1 cellular context compared by ENCODE assay signal in genomic region chr7:158976849-158977593, GRCh38.
TF ChIP-seq lines count a peak whose summit lies in the region.

No MANE protein-coding gene starts in this region.

TF ChIP-seq in K562, 482 proteins besides CTCF, POLR2A, EP300 and RAD21 (continued from another document and continues in another):
- TF ChIP-seq RBBP5 (IDR thresholded peaks at IDR 0.05; ENCODE audit: borderline replicate concordance, insufficient read depth, low read length, poor library complexity, severe bottlenecking) (peak; percentile 26), CBFB (CRISPR knock-in tag; IDR thresholded peaks at IDR 0.05) (no peak), HNRNPLL (IDR thresholded peaks at IDR 0.05; ENCODE audit: low read depth, low read length, poor library complexity, severe bottlenecking) (peak; percentile 17), ZC3H8 (IDR thresholded peaks at IDR 0.05) (no peak), ZEB2 (IDR thresholded peaks at IDR 0.05) (peak; percentile 53; the same call in 1 of the 2 replicates), TFAP4 (CRISPR knock-in tag; IDR thresholded peaks at IDR 0.05; ENCODE audit: borderline replicate concordance) (peak; percentile 63; the same call in 1 of the 2 replicates), UBTF (IDR thresholded peaks at IDR 0.05; ENCODE audit: borderline replicate concordance in 1 of 2, low read depth in 2 of 2, low read length in 2 of 2) (0 out of 4 replicates have a peak, but pooled peaks of 1 of the 2 experiments have one; percentile 28), XRCC5 (IDR thresholded peaks at IDR 0.05; ENCODE audit: low read depth, low read length) (peak; percentile 92; the same call in 1 of the 2 replicates), ZBTB7A (IDR thresholded peaks at IDR 0.05; ENCODE audit: borderline replicate concordance, control insufficient read depth, low read depth, low read length) (peak; percentile 21; the same call in 1 of the 2 replicates), CTBP1 (IDR thresholded peaks at IDR 0.05; ENCODE audit: borderline replicate concordance) (peak; percentile 43; the same call in 1 of the 2 replicates), ZFX (CRISPR knock-in tag; IDR thresholded peaks at IDR 0.05) (no peak), ZNF384 (IDR thresholded peaks at IDR 0.05; ENCODE audit: low read depth, low read length) (peak; percentile 52; the same call in 1 of the 2 replicates), VEZF1 (CRISPR knock-in tag; IDR thresholded peaks at IDR 0.05) (peak; percentile 45), CBFA2T3 (IDR thresholded peaks at IDR 0.05) (no peak), TEAD1 (CRISPR knock-in tag; IDR thresholded peaks at IDR 0.05) (0 out of 4 replicates have a peak, but pooled peaks of 1 of the 2 experiments have one; percentile 41), PHF20 (IDR thresholded peaks at IDR 0.05; ENCODE audit: partially characterized antibody) (no peak), CXXC5 (CRISPR knock-in tag; IDR thresholded peaks at IDR 0.05) (peak; percentile 56; the same call in 1 of the 2 replicates), CHAMP1 (IDR thresholded peaks at IDR 0.05) (no peak), KLF16 (IDR thresholded peaks at IDR 0.05) (peak; percentile 65), HDAC1 (IDR thresholded peaks at IDR 0.05) (0 out of 4 replicates have a peak, but pooled peaks of 1 of the 2 experiments have one; percentile 46), MIER1 (IDR thresholded peaks at IDR 0.05; ENCODE audit: low read depth) (0 out of 2 replicates have a peak, but pooled peaks have one; percentile 44), BCL6 (CRISPR knock-in tag; IDR thresholded peaks at IDR 0.05) (no peak), MYC (IDR thresholded peaks at IDR 0.05; ENCODE audit: low read depth, low read length) (0 out of 2 replicates have a peak, but pooled peaks have one; percentile 55), MYC (CRISPR knock-in tag; IDR thresholded peaks at IDR 0.05; ENCODE audit: borderline replicate concordance, low read depth) (no peak), DMBX1 (CRISPR knock-in tag; IDR thresholded peaks at IDR 0.05; ENCODE audit: borderline replicate concordance) (0 out of 2 replicates have a peak, but pooled peaks have one; percentile 30), ETV1 (tag; conservative IDR thresholded peaks at IDR 0.05; ENCODE audit: low read depth) (peak; percentile 40), ZNF639 (CRISPR knock-in tag; conservative IDR thresholded peaks at IDR 0.05 in 1 of 2, IDR thresholded peaks at IDR 0.05 in 1 of 2) (0 out of 4 replicates have a peak, but pooled peaks of 1 of the 2 experiments have one; percentile 21), NONO (IDR thresholded peaks at IDR 0.05; ENCODE audit: low read depth in 2 of 2, low read length in 1 of 2) (peak in 1 of 2 experiments; percentile 25; a peak in 1 of 4 replicates), CREB1 (IDR thresholded peaks at IDR 0.05) (peak; percentile 80), CREB1 (CRISPR knock-in tag; IDR thresholded peaks at IDR 0.05) (peak; percentile 51; the same call in 1 of the 2 replicates), ZNF263 (CRISPR knock-in tag; IDR thresholded peaks at IDR 0.05; ENCODE audit: borderline replicate concordance) (peak; percentile 8; the same call in 1 of the 2 replicates), ATF4 (CRISPR knock-in tag; IDR thresholded peaks at IDR 0.05) (no peak), DEAF1 (CRISPR knock-in tag; IDR thresholded peaks at IDR 0.05) (peak; percentile 89), ATF3 (IDR thresholded peaks at IDR 0.05) (peak; percentile 29; the same call in 1 of the 2 replicates), ATF3 (CRISPR knock-in tag; conservative IDR thresholded peaks at IDR 0.05) (no peak), FOXK1 (CRISPR knock-in tag; IDR thresholded peaks at IDR 0.05; ENCODE audit: borderline replicate concordance) (no peak), STAG1 (CRISPR knock-in tag; IDR thresholded peaks at IDR 0.05; ENCODE audit: borderline replicate concordance) (peak; percentile 75; the same call in 1 of the 2 replicates), ARID2 (IDR thresholded peaks at IDR 0.05) (peak; percentile 69; the same call in 1 of the 2 replicates), CBFA2T2 (conservative IDR thresholded peaks at IDR 0.05) (no peak), TEAD4 (IDR thresholded peaks at IDR 0.05; ENCODE audit: low read length) (peak; percentile 61), TEAD4 (CRISPR knock-in tag; IDR thresholded peaks at IDR 0.05; ENCODE audit: borderline replicate concordance) (no peak), ZBTB43 (CRISPR knock-in tag; IDR thresholded peaks at IDR 0.05) (no peak), HDAC2 (IDR thresholded peaks at IDR 0.05) (0 out of 2 replicates have a peak, but pooled peaks have one; percentile 49), CSDE1 (IDR thresholded peaks at IDR 0.05) (no peak), JUND (IDR thresholded peaks at IDR 0.05; ENCODE audit: borderline replicate concordance, low read depth, low read length) (peak; percentile 82), JUND (tag; IDR thresholded peaks at IDR 0.05; ENCODE audit: borderline replicate concordance, low read depth, low read length) (peak; percentile 73; the same call in 2 of the 3 replicates), CEBPB (tag; IDR thresholded peaks at IDR 0.05) (no peak), SMC3 (conservative IDR thresholded peaks at IDR 0.05; ENCODE audit: insufficient read depth, low read depth, low read length) (peak; percentile 98), ZNF583 (CRISPR knock-in tag; IDR thresholded peaks at IDR 0.05) (0 out of 2 replicates have a peak, but pooled peaks have one; percentile 12), EHMT2 (IDR thresholded peaks at IDR 0.05) (0 out of 2 replicates have a peak, but pooled peaks have one; percentile 48), MAFK (IDR thresholded peaks at IDR 0.05; ENCODE audit: low read length) (0 out of 2 replicates have a peak, but pooled peaks have one; percentile 3), CBX5 (IDR thresholded peaks at IDR 0.05; ENCODE audit: borderline replicate concordance, low read depth) (peak; percentile 23; the same call in 1 of the 2 replicates), ARID3A (IDR thresholded peaks at IDR 0.05; ENCODE audit: borderline replicate concordance, low read depth, low read length) (peak; percentile 81; the same call in 1 of the 2 replicates), TRIM28 (IDR thresholded peaks at IDR 0.05) (0 out of 2 replicates have a peak, but pooled peaks have one; percentile 47)
